Comparison of ENCODE assay signal across 18 cellular contexts in the genomic region with DNA sequence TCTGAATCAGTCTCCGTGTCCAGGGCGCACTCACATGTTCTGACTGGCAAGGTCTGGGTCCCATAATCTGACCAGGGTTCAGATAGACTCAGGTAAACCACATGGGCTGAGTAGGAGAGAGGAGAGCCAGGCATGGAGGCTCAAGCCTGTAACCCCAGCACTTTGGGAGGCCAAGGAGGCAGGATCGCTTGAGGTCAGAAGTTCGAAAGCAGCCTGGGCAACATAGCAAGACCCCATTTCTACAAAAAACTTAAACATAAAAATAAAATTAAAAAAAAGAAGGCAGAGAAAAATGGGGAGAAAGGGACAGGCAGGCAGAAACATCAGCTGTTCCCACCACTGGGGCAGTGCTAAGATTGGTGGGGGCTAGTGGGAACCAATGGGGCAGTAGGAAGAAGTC.
"Had no signal": no experiment of that assay in that cellular context is flagged by ENCODE, and none has a peak within 500 bp of the region (broad histone marks: within the 10 kb centered on the region; RNA-seq: fewer than 3 reads in every experiment).

No MANE protein-coding gene starts in this region.

- ATAC-seq: activated naive CD4-positive, alpha-beta T cell treated with anti-CD3 and anti-CD28 coated beads, Interleukin-2, amount 50 U/mL, for 72 hours; naive thymus-derived CD8-positive, alpha-beta T cell had no signal

- H3K27me3 Mint-ChIP-seq: naive thymus-derived CD8-positive, alpha-beta T cell had no signal

- H3K36me3 ChIP-seq: uterus had no signal

- H3K4me3 Mint-ChIP-seq: activated T-helper 1 cell treated with anti-CD3 and anti-CD28 coated beads, Interleukin-12 subunit alpha, Interleukin-12 subunit beta, Interleukin-2, Interleukin-4 antibody, amounts not matched to agents 30 ng/mL and 10 ng/mL and 1 ng/mL, durations not matched to agents 14 hours and 24 hours and 36 hours; mesothelial cell of epicardium had no signal

- H3K4me3 ChIP-seq: coronary artery, left ventricle myocardium inferior, prostate gland, right atrium auricular region, spleen, stomach, suprapubic skin, tibial nerve, uterus had no signal

- H3K9me3 ChIP-seq: left ventricle myocardium inferior, prostate gland, right atrium auricular region, spleen, stomach, suprapubic skin, tibial nerve, uterus had no signal

- H3K9me3 Mint-ChIP-seq: activated naive CD4-positive, alpha-beta T cell treated with anti-CD3 and anti-CD28 coated beads, Interleukin-2, amount 50 U/mL, for 72 hours; activated T-helper 1 cell treated with anti-CD3 and anti-CD28 coated beads, Interleukin-12 subunit alpha, Interleukin-12 subunit beta, Interleukin-2, Interleukin-4 antibody, amounts not matched to agents 30 ng/mL and 10 ng/mL and 1 ng/mL, durations not matched to agents 14 hours and 24 hours and 36 hours; mesothelial cell of epicardium; naive thymus-derived CD8-positive, alpha-beta T cell had no signal

- H3K27ac ChIP-seq: epithelial cell of prostate, left ventricle myocardium inferior, prostate gland, right atrium auricular region, stomach, suprapubic skin, tibial nerve, uterus had no signal

- H3K27me3 ChIP-seq: right atrium auricular region, spleen, stomach, suprapubic skin, tibial nerve, uterus had no signal

- H3K27ac Mint-ChIP-seq: mesothelial cell of epicardium had no signal

- DNase-seq: cerebellar nuclear complex; left ventricle myocardium inferior; naive thymus-derived CD8-positive, alpha-beta T cell; spleen; stimulated activated CD4-positive, alpha-beta T cell treated with anti-CD3 and anti-CD28 coated beads, Interleukin-4, amount 100 ng/mL, for 1 hour; stomach; T-helper 1 cell; T-helper 9 cell; uterus had no signal
